ENCODE assay signal across 23 cellular contexts in genomic region chr2:234565201-234565600, GRCh38.
DNase-seq lines count a peak whose midpoint lies in the region; ATAC-seq and TF ChIP-seq lines count a peak whose summit lies in the region.
"Had no signal": no experiment of that assay in that cellular context is flagged by ENCODE, and none has a peak within 500 bp of the region (broad histone marks: within the 10 kb centered on the region; RNA-seq: fewer than 3 reads in every experiment).

No MANE protein-coding gene starts in this region.

- H3K4me1 ChIP-seq in OCI-LY7 (ENCODE audit: insufficient read depth, low read length, poor library complexity, severe bottlenecking): peaks cover 12% of the 10 kb centered on the region
- H3K4me1 ChIP-seq: prostate gland, SJCRH30, thyroid gland had no signal

- H3K27ac Mint-ChIP-seq in stimulated activated memory B cell treated with anti-CD40 and anti-IgM and Interleukin-4, amounts not matched to agents 10 μg/mL and 1 μg/mL and 100 μg/mL, for 72 hours: peak overlapping the region; percentile 97
- H3K27ac Mint-ChIP-seq: activated CD8-positive, alpha-beta memory T cell treated with anti-CD3 and anti-CD28 coated beads, Interleukin-2, amount 10 ng/mL, durations not matched to agents 7 days and 5 days; activated T-helper 17 cell treated with anti-CD3 and anti-CD28 coated beads, Interleukin-2, amount 50 U/mL, for 72 hours; CD8-positive, alpha-beta memory T cell; T-helper 2 cell treated with Interferon-gamma antibody and Interleukin-4, amounts not matched to agents 5 μg/mL and 100 μg/mL, for 36 hours had no signal

- BruUV-seq in OCI-LY7 (replicated peaks; lab: Mats Ljungman, UMichigan): no TSS peak

- H4K20me1 ChIP-seq in OCI-LY7 (ENCODE audit: insufficient read depth, low read length): no peaks in the 10 kb centered on the region

- H3K27me3 Mint-ChIP-seq in stimulated activated memory B cell treated with anti-CD40 and anti-IgM and Interleukin-4, amounts not matched to agents 10 μg/mL and 1 μg/mL and 100 μg/mL, for 72 hours: peaks cover 4% of the 10 kb centered on the region

- no peak overlapping the region for H3K4me3 ChIP-seq in OCI-LY7 (ENCODE audit: low read depth, low read length, poor library complexity, severe bottlenecking)
- H3K4me3 ChIP-seq: A549, adrenal gland, cardiac muscle cell, PC-9, prostate gland, SJCRH30, spleen, thyroid gland had no signal

- no peaks in the 10 kb centered on the region for H3K9me2 ChIP-seq in OCI-LY7 (ENCODE audit: insufficient read depth, low read length)

- H3K4me1 Mint-ChIP-seq in stimulated activated memory B cell treated with anti-CD40 and anti-IgM and Interleukin-4, amounts not matched to agents 10 μg/mL and 1 μg/mL and 100 μg/mL, for 72 hours: peaks cover 46% of the 10 kb centered on the region
- H3K4me1 Mint-ChIP-seq: activated CD8-positive, alpha-beta memory T cell treated with anti-CD3 and anti-CD28 coated beads, Interleukin-2, amount 10 ng/mL, durations not matched to agents 7 days and 5 days; activated T-helper 17 cell treated with anti-CD3 and anti-CD28 coated beads, Interleukin-2, amount 50 U/mL, for 72 hours; CD8-positive, alpha-beta memory T cell had no signal

- peaks cover 4% of the 10 kb centered on the region for H3K9me3 Mint-ChIP-seq in stimulated activated memory B cell treated with anti-CD40 and anti-IgM and Interleukin-4, amounts not matched to agents 10 μg/mL and 1 μg/mL and 100 μg/mL, for 72 hours
- H3K9me3 Mint-ChIP-seq: activated T-helper 17 cell treated with anti-CD3 and anti-CD28 coated beads, Interleukin-2, amount 50 U/mL, for 72 hours; T-helper 2 cell treated with Interferon-gamma antibody and Interleukin-4, amounts not matched to agents 5 μg/mL and 100 μg/mL, for 36 hours had no signal

- TF ChIP-seq CTCF in OCI-LY7 (conservative IDR thresholded peaks at IDR 0.05; ENCODE audit: low read length): no peak

- CTCF ChIA-PET in OCI-LY7 (lab: Charles Lee; ENCODE audit: unreplicated experiment): no interaction called here

- peak; percentile 26 for DNase-seq in NCI-H748 (lab: John Stamatoyannopoulos, UW; ENCODE audit: unreplicated experiment)
- no peak for DNase-seq in NCI-H748 treated with DMSO at 0.1 percent for 48 hours (lab: John Stamatoyannopoulos, UW)
- peak; percentile 19 for DNase-seq in OCI-LY7 (ENCODE audit: low spot score)
- DNase-seq in germinal center (ENCODE audit: low spot score): peak; percentile 24
- DNase-seq in UCSD-AML1 (lab: John Stamatoyannopoulos, UW; ENCODE audit: unreplicated experiment): no peak
- no peak for DNase-seq in activated naive CD4-positive, alpha-beta T cell treated with anti-CD3 and anti-CD28 coated beads, Interleukin-2, amount 50 U/mL, for 16 hours
- no peak for DNase-seq in kidney tubule cell (ENCODE audit: low spot score)
- DNase-seq: activated CD4-positive, CD25-positive, alpha-beta regulatory T cell treated with anti-CD3 and anti-CD28 coated beads, Interleukin-2, amount 50 U/mL, for 72 hours; activated CD8-positive, alpha-beta memory T cell treated with anti-CD3 and anti-CD28 coated beads, Interleukin-2, amount 10 ng/mL, durations not matched to agents 7 days and 5 days; adrenal gland; CD8-positive, alpha-beta memory T cell; NCI-H187 treated with DMSO at 0.1 percent for 48 hours; NCI-H510A; PC-9; SJCRH30; spleen; thyroid gland had no signal

- peak overlapping the region; percentile 45 for H3K27ac ChIP-seq in OCI-LY7 (ENCODE audit: low read depth, low read length, poor library complexity, severe bottlenecking)
- H3K27ac ChIP-seq: cardiac muscle cell, PC-9, prostate gland, SJCRH30, spleen, thyroid gland had no signal

- H3K4me2 ChIP-seq in OCI-LY7 (ENCODE audit: low read length): peak overlapping the region; percentile 42
- H3K4me2 ChIP-seq: A549, PC-9 had no signal

- no peaks in the 10 kb centered on the region for H3K36me3 Mint-ChIP-seq in stimulated activated memory B cell treated with anti-CD40 and anti-IgM and Interleukin-4, amounts not matched to agents 10 μg/mL and 1 μg/mL and 100 μg/mL, for 72 hours
- H3K36me3 Mint-ChIP-seq: activated CD8-positive, alpha-beta memory T cell treated with anti-CD3 and anti-CD28 coated beads, Interleukin-2, amount 10 ng/mL, durations not matched to agents 7 days and 5 days had no signal

- H3K36me3 ChIP-seq in OCI-LY7 (ENCODE audit: insufficient read depth, low read length): no peaks in the 10 kb centered on the region
- H3K36me3 ChIP-seq: adrenal gland, cardiac muscle cell, prostate gland, SJCRH30, spleen, thyroid gland had no signal

- intact Hi-C loops in OCI-LY7 (cut with micrococcal nuclease; ENCODE audit: unreplicated experiment): no loop called here

- POLR2A ChIA-PET in OCI-LY7 (lab: Charles Lee): interaction anchor here (0.6 to 1.0 kb wide), 3 partner anchors 20 to 549 kb away, joined by 3 read pairs; no protein-coding TSS in a partner anchor

- peak; percentile 96 for ATAC-seq in stimulated activated memory B cell treated with anti-CD40 and anti-IgM and Interleukin-4, amounts not matched to agents 10 μg/mL and 1 μg/mL and 100 μg/mL, for 72 hours
- ATAC-seq: activated CD8-positive, alpha-beta memory T cell treated with anti-CD3 and anti-CD28 coated beads, Interleukin-2, amount 10 ng/mL, durations not matched to agents 7 days and 5 days; activated T-helper 17 cell treated with anti-CD3 and anti-CD28 coated beads, Interleukin-2, amount 50 U/mL, for 72 hours had no signal

- 0 out of 2 replicates have a peak overlapping the region, but pooled peaks have one; percentile 23 for H2AFZ ChIP-seq in OCI-LY7 (ENCODE audit: low read length)
- H2AFZ ChIP-seq: PC-9 had no signal

- peak overlapping the region; percentile 41 for H3K4me3 Mint-ChIP-seq in stimulated activated memory B cell treated with anti-CD40 and anti-IgM and Interleukin-4, amounts not matched to agents 10 μg/mL and 1 μg/mL and 100 μg/mL, for 72 hours
- H3K4me3 Mint-ChIP-seq: activated CD8-positive, alpha-beta memory T cell treated with anti-CD3 and anti-CD28 coated beads, Interleukin-2, amount 10 ng/mL, durations not matched to agents 7 days and 5 days; activated T-helper 17 cell treated with anti-CD3 and anti-CD28 coated beads, Interleukin-2, amount 50 U/mL, for 72 hours; CD8-positive, alpha-beta memory T cell; T-helper 2 cell treated with Interferon-gamma antibody and Interleukin-4, amounts not matched to agents 5 μg/mL and 100 μg/mL, for 36 hours had no signal

- H3K9me3 ChIP-seq in OCI-LY7 (ENCODE audit: low read length): no peaks in the 10 kb centered on the region
- H3K9me3 ChIP-seq: A549, adrenal gland, prostate gland, SJCRH30, thyroid gland had no signal

- no peaks in the 10 kb centered on the region for H3K79me2 ChIP-seq in OCI-LY7 (ENCODE audit: insufficient read depth, low read depth, low read length)

Comparison
In these comparisons a context has a peak if more than half of its experiments do, and no peak if none do; other contexts are left out.
1. DNase-seq: peak in NCI-H748 (single experiment), OCI-LY7 (single experiment) and germinal center (single experiment); none in NCI-H748 treated with DMSO at 0.1 percent for 48 hours (single experiment), UCSD-AML1 (single experiment), activated naive CD4-positive, alpha-beta T cell treated with anti-CD3 and anti-CD28 coated beads, Interleukin-2, amount 50 U/mL, for 16 hours (single experiment) and kidney tubule cell (single experiment).